ENCODE assay signal across 16 cellular contexts in the genomic region with DNA sequence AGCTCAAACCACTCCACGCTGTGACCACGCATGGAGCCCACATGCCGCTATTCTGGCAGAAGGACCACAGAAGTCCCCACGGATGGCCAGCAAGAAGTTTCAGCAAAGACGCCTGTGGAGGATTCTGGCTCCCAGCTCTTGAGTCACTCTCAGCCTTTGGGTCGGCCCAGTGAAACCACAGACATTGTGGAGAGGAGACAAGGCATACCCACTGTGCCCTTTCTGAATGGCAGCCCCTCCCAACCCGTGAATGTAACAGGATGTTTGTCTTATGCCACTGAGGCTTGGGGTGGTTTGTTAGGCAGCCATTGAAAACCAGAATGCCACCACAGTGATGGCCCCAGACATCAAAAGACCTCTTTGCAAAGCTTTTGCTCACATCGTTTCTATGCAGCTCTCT. TPM values are rescaled to one million over a fixed set of nuclear protein-coding genes. Genes with fewer than 3 reads are reported as not detected.
A peak's percentile ranks its signal among the peaks of the same experiment; 100 is the strongest.
DNase-seq lines count a peak whose midpoint lies in the region; ATAC-seq and TF ChIP-seq lines count a peak whose summit lies in the region.
"Had no signal": no experiment of that assay in that cellular context is flagged by ENCODE, and none has a peak within 500 bp of the region (broad histone marks: within the 10 kb centered on the region; RNA-seq: fewer than 3 reads in every experiment).

No MANE protein-coding gene starts in this region.

- no peaks in the 10 kb centered on the region for H3K36me3 ChIP-seq in right atrium auricular region

- H3K4me1 ChIP-seq in right atrium auricular region, result peaks cover 0 to 38% of the 10 kb centered on the region in 2 donors

- H3K27me3 Mint-ChIP-seq in activated CD8-positive, alpha-beta T cell treated with anti-CD3 and anti-CD28 coated beads, Interleukin-2, amount 10 ng/mL, durations not matched to agents 7 days and 5 days (ENCODE audit: low read depth), result peaks cover 7% of the 10 kb centered on the region

- DNase-seq in left cardiac atrium (peak; percentile 12), right atrium auricular region (ENCODE audit: low spot score) (no peak), posterior vena cava (ENCODE audit: low spot score) (peak; percentile 69), NOMO-1 treated with dmso at 0.1 percent for 144 hours (lab: John Stamatoyannopoulos, UW; ENCODE audit: unreplicated experiment) (no peak)
- DNase-seq in activated CD8-positive, alpha-beta T cell treated with anti-CD3 and anti-CD28 coated beads, Interleukin-2, amount 10 ng/mL, durations not matched to agents 7 days and 5 days, result peak; percentile 34
- no peak for DNase-seq in stimulated activated CD4-positive, alpha-beta T cell treated with anti-CD3 and anti-CD28 coated beads, Interleukin-15, amount 100 ng/mL, for 24 hours
- DNase-seq: AML-193, DMS 273 treated with DMSO at 0.1 percent for 48 hours, EL, KG1, NCI-H1092 treated with DMSO at 0.1 percent for 48 hours, NCI-H1694 treated with DMSO at 0.1 percent for 48 hours, NCI-H69, PC-3 had no signal

- no peak overlapping the region for H3K27ac Mint-ChIP-seq in activated CD8-positive, alpha-beta T cell treated with anti-CD3 and anti-CD28 coated beads, Interleukin-2, amount 10 ng/mL, durations not matched to agents 7 days and 5 days

- POLR2A ChIA-PET in activated CD8-positive, alpha-beta T cell treated with anti-CD3 and anti-CD28 coated beads, Interleukin-2, amount 10 ng/mL, durations not matched to agents 7 days and 5 days (lab: Charles Lee), result no interaction called here

- H3K4me3 Mint-ChIP-seq in activated CD8-positive, alpha-beta T cell treated with anti-CD3 and anti-CD28 coated beads, Interleukin-2, amount 10 ng/mL, durations not matched to agents 7 days and 5 days, result no peak overlapping the region

- no peak overlapping the region for H3K4me3 ChIP-seq in right atrium auricular region

- peaks cover 25% of the 10 kb centered on the region for H3K4me1 Mint-ChIP-seq in activated CD8-positive, alpha-beta T cell treated with anti-CD3 and anti-CD28 coated beads, Interleukin-2, amount 10 ng/mL, durations not matched to agents 7 days and 5 days (ENCODE audit: low read depth)

- intact Hi-C loops in left cardiac atrium (cut with DNase I) (no loop called here), posterior vena cava (cut with DNase I) (no loop called here)

- H3K9me3 ChIP-seq in right atrium auricular region, result no peaks in the 10 kb centered on the region

- no peaks in the 10 kb centered on the region for H3K9me3 Mint-ChIP-seq in activated CD8-positive, alpha-beta T cell treated with anti-CD3 and anti-CD28 coated beads, Interleukin-2, amount 10 ng/mL, durations not matched to agents 7 days and 5 days (ENCODE audit: insufficient read depth)

- H3K36me3 Mint-ChIP-seq in activated CD8-positive, alpha-beta T cell treated with anti-CD3 and anti-CD28 coated beads, Interleukin-2, amount 10 ng/mL, durations not matched to agents 7 days and 5 days (ENCODE audit: low read depth), result no peaks in the 10 kb centered on the region

- no peak overlapping the region for H3K27ac ChIP-seq in right atrium auricular region

- TF ChIP-seq CTCF in right atrium auricular region (IDR thresholded peaks at IDR 0.05), result no peak

- H3K27me3 ChIP-seq in right atrium auricular region, result no peaks in the 10 kb centered on the region

- ATAC-seq in left cardiac atrium, result no peak
- ATAC-seq in activated CD8-positive, alpha-beta T cell treated with anti-CD3 and anti-CD28 coated beads, Interleukin-2, amount 10 ng/mL, durations not matched to agents 7 days and 5 days, result peak; percentile 14
- ATAC-seq in HG03108 (IDR thresholded peaks at IDR 0.05; ENCODE audit: unreplicated experiment), result no peak
- ATAC-seq: PC-3 had no signal

- CTCF ChIA-PET in activated CD8-positive, alpha-beta T cell treated with anti-CD3 and anti-CD28 coated beads, Interleukin-2, amount 10 ng/mL, durations not matched to agents 7 days and 5 days (lab: Charles Lee), result interaction anchor here (0.6 kb wide), 1 partner anchor 249 kb away, joined by 3 read pairs; no protein-coding TSS in a partner anchor

RNA-seq across cellular contexts. Expression of a gene that starts 42.7 kb away (rescaled TPM):
- total RNA-seq in left cardiac atrium (10 to 100 TPM; 14.3 to 23.1 TPM), right atrium auricular region (10 to 100 TPM in 1 of 2 donors, 1 to 10 TPM in 1; 5.7 to 11.2 TPM), posterior vena cava (10 to 100 TPM; 11.7 to 23.8 TPM)
- total RNA-seq in activated CD8-positive, alpha-beta T cell treated with anti-CD3 and anti-CD28 coated beads, Interleukin-2, amount 10 ng/mL, durations not matched to agents 7 days and 5 days, result under 1 TPM; 0.42 to 0.55 TPM
- total RNA-seq: M059J had no signal

Comparison
In these comparisons a context has a peak if more than half of its experiments do, and no peak if none do; other contexts are left out.
1. DNase-seq: peak in left cardiac atrium (single experiment), activated CD8-positive, alpha-beta T cell treated with anti-CD3 and anti-CD28 coated beads, Interleukin-2, amount 10 ng/mL, durations not matched to agents 7 days and 5 days (single experiment) and posterior vena cava (single experiment); none in right atrium auricular region (single experiment), NOMO-1 treated with dmso at 0.1 percent for 144 hours (single experiment) and stimulated activated CD4-positive, alpha-beta T cell treated with anti-CD3 and anti-CD28 coated beads, Interleukin-15, amount 100 ng/mL, for 24 hours (single experiment).
2. RNA of a gene that starts 42.7 kb away (total RNA-seq): 11.7 to 23.8 TPM in posterior vena cava, 14.3 to 23.1 TPM in left cardiac atrium and 5.7 to 11.2 TPM in right atrium auricular region; 0.42 to 0.55 TPM in activated CD8-positive, alpha-beta T cell treated with anti-CD3 and anti-CD28 coated beads, Interleukin-2, amount 10 ng/mL, durations not matched to agents 7 days and 5 days; every median in the first group is over 4 times any median in the second.